ENCODE assay signal across 28 cellular contexts in genomic region chr12:113666223-113666622, GRCh38.
"Had no signal": no experiment of that assay in that cellular context is flagged by ENCODE, and none has a peak within 500 bp of the region (broad histone marks: within the 10 kb centered on the region; RNA-seq: fewer than 3 reads in every experiment).

No MANE protein-coding gene starts in this region.

- H3K4me1 ChIP-seq: parathyroid adenoma, psoas muscle, spleen, suprapubic skin, testis, tibial artery, transverse colon, upper lobe of right lung, uterus had no signal

- H3K79me2 ChIP-seq: parathyroid adenoma had no signal

- H2AFZ ChIP-seq: parathyroid adenoma had no signal

- H3K4me2 ChIP-seq: smooth muscle cell had no signal

- DNase-seq: naive thymus-derived CD4-positive, alpha-beta T cell; natural killer cell; occipital lobe; ovary; posterior cingulate gyrus; psoas muscle; right cardiac atrium; spleen; stimulated activated CD4-positive, alpha-beta T cell treated with anti-CD3 and anti-CD28 coated beads, Interleukin-12 subunit alpha, Interleukin-12 subunit beta, amount 100 ng/mL, for 4 hours; stimulated activated CD4-positive, alpha-beta T cell treated with anti-CD3 and anti-CD28 coated beads, Interleukin-1b, Interleukin-23, amount 100 ng/mL, for 48 hours; stimulated activated CD4-positive, alpha-beta T cell treated with anti-CD3 and anti-CD28 coated beads, Interleukin-4, amount 100 ng/mL, for 1 hour; stimulated activated CD4-positive, alpha-beta T cell treated with anti-CD3 and anti-CD28 coated beads, Interleukin-4, amount 100 ng/mL, for 4 hours; stimulated activated CD8-positive, alpha-beta memory T cell treated with anti-CD3 and anti-CD28 coated beads, Interleukin-4, amount 100 ng/mL, for 48 hours; stimulated activated naive CD4-positive, alpha-beta T cell; stimulated activated naive CD8-positive, alpha-beta T cell treated with anti-CD3 and anti-CD28 coated beads, Interleukin-15, amount 100 ng/mL, for 72 hours; stimulated activated naive CD8-positive, alpha-beta T cell treated with anti-CD3 and anti-CD28 coated beads, Interleukin-15, Interleukin-2, amounts not matched to agents 100 U/mL and 50 U/mL, for 24 hours; substantia nigra; testis; tibial artery; transverse colon; upper lobe of right lung; uterus had no signal

- H3K27me3 ChIP-seq: ovary, testis had no signal

- H3K36me3 ChIP-seq: ovary, spleen, suprapubic skin, tibial artery, transverse colon, upper lobe of right lung, uterus had no signal

- H3K27ac ChIP-seq: ovary, parathyroid adenoma, psoas muscle, skin epidermis, spleen, suprapubic skin, testis, tibial artery, transverse colon, upper lobe of right lung, uterus had no signal

- H3K9ac ChIP-seq: parathyroid adenoma had no signal

- H3K9me3 ChIP-seq: ovary, psoas muscle, spleen, suprapubic skin, testis, tibial artery, transverse colon, upper lobe of right lung, uterus had no signal

- H3K4me3 ChIP-seq: ovary, psoas muscle, skin epidermis, smooth muscle cell, spleen, suprapubic skin, testis, tibial artery, transverse colon, upper lobe of right lung, uterus had no signal

- ATAC-seq: natural killer cell; psoas muscle; right cardiac atrium; sciatic nerve; stimulated activated memory B cell treated with anti-CD40 and anti-IgM and Interleukin-4, amounts not matched to agents 10 μg/mL and 1 μg/mL and 100 μg/mL, for 72 hours; stimulated activated naive CD8-positive, alpha-beta T cell treated with anti-CD3 and anti-CD28 coated beads, Interleukin-15, amount 100 ng/mL, for 72 hours; stimulated activated naive CD8-positive, alpha-beta T cell treated with anti-CD3 and anti-CD28 coated beads, Interleukin-15, Interleukin-2, amounts not matched to agents 100 U/mL and 50 U/mL, for 24 hours had no signal
